ENCODE assay signal across 1 cellular context in genomic region chr19:1269065-1269477, GRCh38.
TF ChIP-seq lines count a peak whose summit lies in the region.

CIRBP (plus strand) TSS chr19:1269332; CDS start chr19:1270934, 1,602 bp downstream.

TF ChIP-seq in WTC11, 78 proteins besides CTCF, POLR2A, EP300 and RAD21 (continued from another document):
- no peak for TF ChIP-seq HMGXB4 (CRISPR knock-in tag; IDR thresholded peaks at IDR 0.05)
- TF ChIP-seq NR2C2 (CRISPR knock-in tag; IDR thresholded peaks at IDR 0.05): no peak
- TF ChIP-seq MLX (CRISPR knock-in tag; IDR thresholded peaks at IDR 0.05): no peak
- TF ChIP-seq TCF7 (CRISPR knock-in tag; IDR thresholded peaks at IDR 0.05; ENCODE audit: low read depth): no peak
